ENCODE assay signal across 11 cellular contexts in the genomic region with DNA sequence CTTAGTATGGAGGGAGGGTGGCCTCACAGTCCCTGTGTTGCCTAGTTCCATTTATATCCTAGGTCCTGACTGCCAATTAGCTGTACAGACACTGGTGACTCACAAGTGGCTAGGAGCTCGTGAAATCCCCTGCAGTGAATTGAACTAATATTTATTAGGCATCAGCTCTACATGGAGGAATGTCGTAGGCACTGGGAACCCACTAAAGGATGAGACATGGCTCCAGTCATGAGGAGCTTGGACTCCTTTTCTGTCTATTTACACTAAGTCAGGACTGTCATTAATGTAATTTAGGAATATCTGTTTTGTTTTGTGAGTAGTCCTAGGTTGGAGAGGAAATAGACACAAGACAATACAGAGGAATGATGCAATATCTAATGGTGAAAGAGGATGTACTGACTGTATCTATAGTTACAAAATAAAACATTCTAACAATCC.
A peak's percentile ranks its signal among the peaks of the same experiment; 100 is the strongest.
DNase-seq lines count a peak whose midpoint lies in the region; ATAC-seq and TF ChIP-seq lines count a peak whose summit lies in the region.
"Had no signal": no experiment of that assay in that cellular context is flagged by ENCODE, and none has a peak within 500 bp of the region (broad histone marks: within the 10 kb centered on the region; RNA-seq: fewer than 3 reads in every experiment).

No MANE protein-coding gene starts in this region.

- H3F3A ChIP-seq in PC-3 (ENCODE audit: low read length, unreplicated experiment) = no peaks in the 10 kb centered on the region

- H3K4me3 ChIP-seq in PC-3 (ENCODE audit: low read length) = no peak overlapping the region
- no peak overlapping the region for H3K4me3 ChIP-seq in esophagus squamous epithelium
- H3K4me3 ChIP-seq in naive thymus-derived CD4-positive, alpha-beta T cell (ENCODE audit: low read length) = no peak overlapping the region

- H3K9me3 ChIP-seq in PC-3 (ENCODE audit: low read length) (no peaks in the 10 kb centered on the region), esophagus squamous epithelium (no peaks in the 10 kb centered on the region)
- H3K9me3 ChIP-seq in naive thymus-derived CD4-positive, alpha-beta T cell (ENCODE audit: control insufficient read depth in 2 of 3, low read length in 3 of 3) = no peaks in the 10 kb centered on the region

- intact Hi-C loops in PC-3 (cut with micrococcal nuclease) = no loop called here
- intact Hi-C loops in esophagus squamous epithelium (cut with DNase I) = no loop called here
- intact Hi-C loops in naive thymus-derived CD4-positive, alpha-beta T cell (cut with micrococcal nuclease) = no loop called here

- 17 to 35% methylated on average over 2 of the region's 2 CpGs for WGBS in esophagus squamous epithelium, 2 donors

- peaks cover 36% of the 10 kb centered on the region for H3K79me2 ChIP-seq in PC-3 (ENCODE audit: low read length)
- H3K79me2 ChIP-seq: parathyroid adenoma had no signal

- peak overlapping the region; percentile 94 for H3K27ac ChIP-seq in PC-3 (ENCODE audit: low read length)
- H3K27ac ChIP-seq in esophagus squamous epithelium = peak overlapping the region in 3 of 4 donors; percentile 19 to 52 (median 34)
- no peak overlapping the region for H3K27ac ChIP-seq in naive thymus-derived CD4-positive, alpha-beta T cell (ENCODE audit: low read depth, low read length)
- H3K27ac ChIP-seq: parathyroid adenoma had no signal

- H3K9ac ChIP-seq in PC-3 (ENCODE audit: low read length) = no peak overlapping the region
- H3K9ac ChIP-seq: parathyroid adenoma had no signal

- no peak overlapping the region for H3K4me3 Mint-ChIP-seq in naive thymus-derived CD4-positive, alpha-beta T cell
- H3K4me3 Mint-ChIP-seq in stimulated activated naive B cell treated with anti-CD40 and anti-IgM and Interleukin-4, amounts not matched to agents 10 μg/mL and 1 μg/mL and 100 μg/mL, for 72 hours = no peak overlapping the region

- no TSS peak for BruUV-seq in PC-3 (replicated peaks; lab: Mats Ljungman, UMichigan)

- DNase-seq in GF-D8 (lab: John Stamatoyannopoulos, UW) = peak; percentile 55
- peak; percentile 70 for DNase-seq in PC-3
- no peak for DNase-seq in esophagus squamous epithelium (lab: John Stamatoyannopoulos, UW)
- DNase-seq in naive thymus-derived CD4-positive, alpha-beta T cell = no peak
- no peak for DNase-seq in GDM1 (lab: John Stamatoyannopoulos, UW)
- DNase-seq in HT-29 (ENCODE audit: low spot score) = no peak
- no peak for DNase-seq in stimulated activated naive B cell treated with anti-CD40 and anti-IgM and Interleukin-4, amounts not matched to agents 10 μg/mL and 1 μg/mL and 100 μg/mL, for 72 hours
- DNase-seq: activated CD4-positive, alpha-beta T cell treated with anti-CD3 and anti-CD28 coated beads, Interleukin-2, amount 50 U/mL, for 4 hours; DMS79 treated with DMSO at 0.1 percent for 48 hours had no signal

- peak overlapping the region in 1 of 9 donors; percentile 41 for H3K27ac Mint-ChIP-seq in naive thymus-derived CD4-positive, alpha-beta T cell
- H3K27ac Mint-ChIP-seq in stimulated activated naive B cell treated with anti-CD40 and anti-IgM and Interleukin-4, amounts not matched to agents 10 μg/mL and 1 μg/mL and 100 μg/mL, for 72 hours = no peak overlapping the region

- TF ChIP-seq CTCF in PC-3 (conservative IDR thresholded peaks at IDR 0.05; ENCODE audit: low read depth, low read length) (no peak), esophagus squamous epithelium (IDR thresholded peaks at IDR 0.05) (no peak)

- no peaks in the 10 kb centered on the region for H3K36me3 Mint-ChIP-seq in naive thymus-derived CD4-positive, alpha-beta T cell
- H3K36me3 Mint-ChIP-seq in stimulated activated naive B cell treated with anti-CD40 and anti-IgM and Interleukin-4, amounts not matched to agents 10 μg/mL and 1 μg/mL and 100 μg/mL, for 72 hours = no peaks in the 10 kb centered on the region

- H3K9me2 ChIP-seq in PC-3 (replicated peaks; ENCODE audit: low read length) = no peaks in the 10 kb centered on the region

- ATAC-seq in PC-3 (peak; percentile 79), GM19328 (IDR thresholded peaks at IDR 0.05; ENCODE audit: unreplicated experiment) (no peak)
- peak; percentile 71 for ATAC-seq in naive thymus-derived CD4-positive, alpha-beta T cell
- ATAC-seq in stimulated activated naive B cell treated with anti-CD40 and anti-IgM and Interleukin-4, amounts not matched to agents 10 μg/mL and 1 μg/mL and 100 μg/mL, for 72 hours (replicated peaks) = no peak

- H3K4me2 ChIP-seq in PC-3 (ENCODE audit: low read length) = peak overlapping the region; percentile 84

- no peaks in the 10 kb centered on the region for H3K36me3 ChIP-seq in PC-3 (ENCODE audit: low read depth, low read length)
- H3K36me3 ChIP-seq in esophagus squamous epithelium = no peaks in the 10 kb centered on the region
- H3K36me3 ChIP-seq in naive thymus-derived CD4-positive, alpha-beta T cell (ENCODE audit: control insufficient read depth in 2 of 3, insufficient read depth in 3 of 3, low read length in 3 of 3) = no peaks in the 10 kb centered on the region

- POLR2A ChIA-PET in PC-3 (lab: Charles Lee; ENCODE audit: unreplicated experiment) = interaction anchor here (0.7 kb wide), 1 partner anchor 12 kb away, joined by 10 read pairs; no protein-coding TSS in a partner anchor
- POLR2A ChIA-PET in naive thymus-derived CD4-positive, alpha-beta T cell (lab: Charles Lee) = interaction anchor here (0.5 to 0.7 kb wide), 2 partner anchors 58 to 65 kb away, joined by 3 read pairs; no protein-coding TSS in a partner anchor

- H3K4me1 ChIP-seq in PC-3 (ENCODE audit: insufficient read depth, low read length) (peaks cover 45% of the 10 kb centered on the region), esophagus squamous epithelium (peaks cover 0 to 22% (median 4%) of the 10 kb centered on the region in 3 donors)
- H3K4me1 ChIP-seq in naive thymus-derived CD4-positive, alpha-beta T cell (ENCODE audit: control insufficient read depth in 2 of 2, insufficient read depth in 2 of 2, low read length in 2 of 2) = no peaks in the 10 kb centered on the region
- H3K4me1 ChIP-seq: parathyroid adenoma had no signal

- no peaks in the 10 kb centered on the region for H3K4me1 Mint-ChIP-seq in naive thymus-derived CD4-positive, alpha-beta T cell
- peaks cover 0 to 2% of the 10 kb centered on the region in 2 donors for H3K4me1 Mint-ChIP-seq in stimulated activated naive B cell treated with anti-CD40 and anti-IgM and Interleukin-4, amounts not matched to agents 10 μg/mL and 1 μg/mL and 100 μg/mL, for 72 hours

- CTCF ChIA-PET in PC-3 (lab: Charles Lee) = interaction anchor here (0.6 kb wide), 1 partner anchor 280 kb away, joined by 3 read pairs; no protein-coding TSS in a partner anchor
- CTCF ChIA-PET in naive thymus-derived CD4-positive, alpha-beta T cell (lab: Charles Lee) = interaction anchor here (0.7 kb wide), 1 partner anchor 28 kb away, joined by 3 read pairs; no protein-coding TSS in a partner anchor

- H3K27me3 Mint-ChIP-seq in naive thymus-derived CD4-positive, alpha-beta T cell = no peaks in the 10 kb centered on the region
- H3K27me3 Mint-ChIP-seq in stimulated activated naive B cell treated with anti-CD40 and anti-IgM and Interleukin-4, amounts not matched to agents 10 μg/mL and 1 μg/mL and 100 μg/mL, for 72 hours = peaks cover 0 to 7% of the 10 kb centered on the region in 2 donors

- H3K27me3 ChIP-seq in PC-3 (ENCODE audit: low read length) = no peaks in the 10 kb centered on the region
- no peaks in the 10 kb centered on the region for H3K27me3 ChIP-seq in esophagus squamous epithelium
- no peaks in the 10 kb centered on the region for H3K27me3 ChIP-seq in naive thymus-derived CD4-positive, alpha-beta T cell (ENCODE audit: control insufficient read depth in 2 of 2, insufficient read depth in 2 of 2, low read length in 2 of 2)

- H2AFZ ChIP-seq in PC-3 (ENCODE audit: low read length) = no peak overlapping the region
- H2AFZ ChIP-seq: parathyroid adenoma had no signal

- no peak for TF ChIP-seq POLR2A in esophagus squamous epithelium (IDR thresholded peaks at IDR 0.05)

- H4K20me1 ChIP-seq in PC-3 (ENCODE audit: low read length) = no peaks in the 10 kb centered on the region

- H3K9me3 Mint-ChIP-seq in naive thymus-derived CD4-positive, alpha-beta T cell = peaks cover 0 to 1% (median 0%) of the 10 kb centered on the region in 11 donors
- no peaks in the 10 kb centered on the region for H3K9me3 Mint-ChIP-seq in stimulated activated naive B cell treated with anti-CD40 and anti-IgM and Interleukin-4, amounts not matched to agents 10 μg/mL and 1 μg/mL and 100 μg/mL, for 72 hours

Comparison
In these comparisons a context has a peak if more than half of its experiments do, and no peak if none do; other contexts are left out.
1. DNase-seq: peak in GF-D8 (single experiment) and PC-3 (single experiment); none in esophagus squamous epithelium (single experiment), naive thymus-derived CD4-positive, alpha-beta T cell (0 of 9), GDM1 (single experiment), HT-29 (single experiment) and stimulated activated naive B cell treated with anti-CD40 and anti-IgM and Interleukin-4, amounts not matched to agents 10 μg/mL and 1 μg/mL and 100 μg/mL, for 72 hours (single experiment).
2. ATAC-seq: peak in PC-3 (single experiment) and naive thymus-derived CD4-positive, alpha-beta T cell (single experiment); none in stimulated activated naive B cell treated with anti-CD40 and anti-IgM and Interleukin-4, amounts not matched to agents 10 μg/mL and 1 μg/mL and 100 μg/mL, for 72 hours (0 of 2) and GM19328 (single experiment).